ENCODE assay signal across 23 cellular contexts in genomic region chr22:29697853-29698598, GRCh38. TPM values are rescaled to one million over a fixed set of nuclear protein-coding genes. Genes with fewer than 3 reads are reported as not detected.
"Had no signal": no experiment of that assay in that cellular context is flagged by ENCODE, and none has a peak within 500 bp of the region (broad histone marks: within the 10 kb centered on the region; RNA-seq: fewer than 3 reads in every experiment).

No MANE protein-coding gene starts in this region.

- H3K4me1 Mint-ChIP-seq: stimulated activated effector memory CD8-positive, alpha-beta T cell treated with anti-CD3 and anti-CD28 coated beads, Interleukin-12 subunit alpha, Interleukin-12 subunit beta, amount 100 ng/mL, for 72 hours had no signal

- H3K27me3 ChIP-seq: body of pancreas, pancreas, right lobe of liver had no signal

- ATAC-seq: activated CD4-positive, alpha-beta T cell treated with anti-CD3 and anti-CD28 coated beads for 36 hours; activated T-cell treated with anti-CD3 and anti-CD28 coated beads, Interleukin-2, amount 50 U/mL, for 4 hours; body of pancreas; left ventricle myocardium superior; natural killer cell; pancreas; right lobe of liver; stimulated activated effector memory CD8-positive, alpha-beta T cell treated with anti-CD3 and anti-CD28 coated beads, Interleukin-12 subunit alpha, Interleukin-12 subunit beta, amount 100 ng/mL, for 72 hours; stimulated activated naive CD8-positive, alpha-beta T cell treated with anti-CD3 and anti-CD28 coated beads, Interleukin-15, amount 100 ng/mL, for 72 hours; T-helper 17 cell had no signal

- H3K4me3 Mint-ChIP-seq: activated B cell treated with CpG ODN at 0.5 μM for 24 hours; activated CD4-positive, alpha-beta T cell treated with anti-CD3 and anti-CD28 coated beads for 36 hours; activated naive CD8-positive, alpha-beta T cell treated with anti-CD3 and anti-CD28 coated beads, Interleukin-2, amount 10 ng/mL, durations not matched to agents 7 days and 5 days; activated T-cell treated with anti-CD3 and anti-CD28 coated beads, Interleukin-2, amount 50 U/mL, for 4 hours; natural killer cell; stimulated activated effector memory CD8-positive, alpha-beta T cell treated with anti-CD3 and anti-CD28 coated beads, Interleukin-12 subunit alpha, Interleukin-12 subunit beta, amount 100 ng/mL, for 72 hours; stimulated activated naive CD8-positive, alpha-beta T cell treated with anti-CD3 and anti-CD28 coated beads, Interleukin-15, amount 100 ng/mL, for 72 hours; T-helper 17 cell had no signal

- H3K27ac Mint-ChIP-seq: activated B cell treated with CpG ODN at 0.5 μM for 24 hours; activated CD4-positive, alpha-beta T cell treated with anti-CD3 and anti-CD28 coated beads for 36 hours; activated naive CD8-positive, alpha-beta T cell treated with anti-CD3 and anti-CD28 coated beads, Interleukin-2, amount 10 ng/mL, durations not matched to agents 7 days and 5 days; natural killer cell; stimulated activated effector memory CD8-positive, alpha-beta T cell treated with anti-CD3 and anti-CD28 coated beads, Interleukin-12 subunit alpha, Interleukin-12 subunit beta, amount 100 ng/mL, for 72 hours had no signal

- H3K9me3 ChIP-seq: body of pancreas, pancreas, right lobe of liver, tibial nerve had no signal

- H3K9me3 Mint-ChIP-seq: activated B cell treated with CpG ODN at 0.5 μM for 24 hours; activated naive CD8-positive, alpha-beta T cell treated with anti-CD3 and anti-CD28 coated beads, Interleukin-2, amount 10 ng/mL, durations not matched to agents 7 days and 5 days; activated T-cell treated with anti-CD3 and anti-CD28 coated beads, Interleukin-2, amount 50 U/mL, for 4 hours; natural killer cell; stimulated activated effector memory CD8-positive, alpha-beta T cell treated with anti-CD3 and anti-CD28 coated beads, Interleukin-12 subunit alpha, Interleukin-12 subunit beta, amount 100 ng/mL, for 72 hours; stimulated activated naive CD8-positive, alpha-beta T cell treated with anti-CD3 and anti-CD28 coated beads, Interleukin-15, amount 100 ng/mL, for 72 hours had no signal

- H3K36me3 Mint-ChIP-seq: natural killer cell had no signal

- H3K36me3 ChIP-seq: pancreas had no signal

- H3K27ac ChIP-seq: body of pancreas, pancreas, right lobe of liver, skin epidermis, tibial nerve had no signal

- H3K4me1 ChIP-seq: right lobe of liver had no signal

- DNase-seq: activated B cell treated with CpG ODN at 0.5 μM for 24 hours; activated CD4-positive, alpha-beta T cell treated with anti-CD3 and anti-CD28 coated beads for 36 hours; activated CD4-positive, alpha-beta T cell treated with anti-CD3 and anti-CD28 coated beads, Interleukin-2, amount 50 U/mL, for 4 hours; activated CD8-positive, alpha-beta memory T cell treated with anti-CD3 and anti-CD28 coated beads, Interleukin-2, amount 50 U/mL, for 48 hours; activated naive CD4-positive, alpha-beta T cell treated with Interleukin-2 at 50 U/mL for 16 hours; activated naive CD8-positive, alpha-beta T cell treated with anti-CD3 and anti-CD28 coated beads, Interleukin-2, amount 10 ng/mL, durations not matched to agents 7 days and 5 days; activated T-cell treated with anti-CD3 and anti-CD28 coated beads, Interleukin-2, amount 50 U/mL, for 4 hours; body of pancreas; dermis blood vessel endothelial cell; effector CD8-positive, alpha-beta T cell; foreskin melanocyte; left ventricle myocardium superior; midbrain; natural killer cell; right lobe of liver; stimulated activated CD4-positive, alpha-beta T cell treated with anti-CD3 and anti-CD28 coated beads, Interleukin-2, amount 100 ng/mL, for 24 hours; stimulated activated naive CD8-positive, alpha-beta T cell treated with anti-CD3 and anti-CD28 coated beads, Interleukin-15, amount 100 ng/mL, for 72 hours; T-helper 17 cell had no signal

- H3K27me3 Mint-ChIP-seq: activated CD4-positive, alpha-beta T cell treated with anti-CD3 and anti-CD28 coated beads for 36 hours; T-helper 17 cell had no signal

- H3K4me3 ChIP-seq: body of pancreas, pancreas, right lobe of liver, skin epidermis, tibial nerve had no signal

RNA-seq across cellular contexts. Expression of gene CABP7, which starts 21.8 kb away (rescaled TPM):
- total RNA-seq: activated CD4-positive, alpha-beta T cell treated with anti-CD3 and anti-CD28 coated beads for 36 hours; activated CD8-positive, alpha-beta memory T cell treated with anti-CD3 and anti-CD28 coated beads for 36 hours; dermis blood vessel endothelial cell; left ventricle myocardium superior; right lobe of liver had no signal
